In genomic region chr9:70480405-70480980, GRCh38 we compare ENCODE assay signal across 8 cellular contexts.
A peak's percentile ranks its signal among the peaks of the same experiment; 100 is the strongest.
DNase-seq lines count a peak whose midpoint lies in the region; ATAC-seq and TF ChIP-seq lines count a peak whose summit lies in the region.

No MANE protein-coding gene starts in this region.

- 0 to 1% methylated on average over 15 of the region's 15 CpGs for WGBS in thyroid gland, 2 donors

- no peaks in the 10 kb centered on the region for H3K27me3 ChIP-seq in thyroid gland

- intact Hi-C loops in thyroid gland (cut with DNase I), result no loop called here

- no peak for TF ChIP-seq CTCF in thyroid gland (IDR thresholded peaks at IDR 0.05)

- TF ChIP-seq POLR2A in thyroid gland (IDR thresholded peaks at IDR 0.05), result peak in 1 of 2 donors; percentile 88

- peaks cover 52 to 66% of the 10 kb centered on the region in 2 donors for H3K4me1 ChIP-seq in thyroid gland

- no peaks in the 10 kb centered on the region for H3K9me3 ChIP-seq in thyroid gland

- H3K4me3 ChIP-seq in thyroid gland (replicated peaks in 1 of 3), result peak overlapping the region in 1 of 3 donors; percentile 8

- DNase-seq in NCI-H2081 treated with DMSO at 0.1 percent for 48 hours (lab: John Stamatoyannopoulos, UW) (peak; percentile 42), cerebellum (ENCODE audit: low spot score) (peak; percentile 44), lung microvascular endothelial cell (ENCODE audit: low read depth in 2 of 2) (peak; percentile 45 to 92), thyroid gland (peak; percentile 91 to 93), NOMO-1 treated with dmso at 0.1 percent for 144 hours (lab: John Stamatoyannopoulos, UW; ENCODE audit: unreplicated experiment) (no peak)
- DNase-seq in effector CD8-positive, alpha-beta T cell (lab: John Stamatoyannopoulos, UW), result no peak

- ATAC-seq in GM19324 (IDR thresholded peaks at IDR 0.05; ENCODE audit: low FRiP score, unreplicated experiment) (no peak), GM21786 (IDR thresholded peaks at IDR 0.05; ENCODE audit: unreplicated experiment) (no peak)

- no peaks in the 10 kb centered on the region for H3K36me3 ChIP-seq in thyroid gland

- H3K27ac ChIP-seq in thyroid gland, result peak overlapping the region; percentile 90 to 97 (median 96)

Comparison
In these comparisons a context has a peak if more than half of its experiments do, and no peak if none do; other contexts are left out.
1. DNase-seq: peak in NCI-H2081 treated with DMSO at 0.1 percent for 48 hours (single experiment), cerebellum (single experiment), lung microvascular endothelial cell (2 of 2) and thyroid gland (2 of 2); none in NOMO-1 treated with dmso at 0.1 percent for 144 hours (single experiment) and effector CD8-positive, alpha-beta T cell (single experiment).